ENCODE assay signal across 14 cellular contexts in the genomic region with DNA sequence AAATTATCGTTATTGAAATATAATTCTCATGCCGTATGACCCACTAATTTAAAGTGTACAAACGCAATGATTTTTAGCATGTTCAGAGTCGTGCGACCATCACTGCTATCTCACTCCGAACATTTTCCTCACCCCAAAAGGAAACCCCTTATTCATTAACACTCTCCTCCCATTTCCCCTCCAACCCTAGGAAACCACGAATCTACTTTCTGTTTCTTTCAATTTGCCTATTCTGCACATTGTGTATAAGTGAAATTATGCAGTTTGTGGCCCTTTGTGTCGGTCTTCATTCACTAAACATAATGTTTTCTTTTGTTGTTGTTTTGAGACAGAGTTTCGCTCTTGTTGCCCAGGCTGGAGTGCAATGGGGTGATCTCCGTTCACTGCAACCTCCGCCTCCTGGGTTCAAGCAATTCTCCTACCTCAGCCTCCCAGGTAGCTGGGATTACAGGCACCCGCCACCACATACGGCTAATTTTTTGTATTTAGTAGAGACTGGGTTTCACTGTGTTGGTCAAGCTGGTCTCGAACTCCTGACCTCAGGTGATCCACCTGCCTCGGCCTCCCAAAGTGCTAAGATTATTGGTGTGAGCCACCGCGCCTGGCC.
DNase-seq lines count a peak whose midpoint lies in the region; ATAC-seq, FAIRE-seq and TF ChIP-seq lines count a peak whose summit lies in the region.
"Had no signal": no experiment of that assay in that cellular context is flagged by ENCODE, and none has a peak within 500 bp of the region (broad histone marks: within the 10 kb centered on the region; RNA-seq: fewer than 3 reads in every experiment).

No MANE protein-coding gene starts in this region.

- TF ChIP-seq RAD21 in HepG2 (CRISPR knock-in tag; IDR thresholded peaks at IDR 0.05): no peak

- H3K27ac ChIP-seq in HepG2 (ENCODE audit: extremely low read length, insufficient read depth, low read length): no peak overlapping the region
- H3K27ac ChIP-seq: stomach had no signal

- H3K36me3 ChIP-seq in HepG2 (replicated peaks in 1 of 2; ENCODE audit: control insufficient read depth in 1 of 2, insufficient read depth in 2 of 2, low read length in 2 of 2): no peaks in the 10 kb centered on the region
- H3K36me3 ChIP-seq: stomach had no signal

- H3K4me1 Mint-ChIP-seq in CD14-positive monocyte: peaks cover 33% of the 10 kb centered on the region
- H3K4me1 Mint-ChIP-seq in T-helper 1 cell treated with Interleukin-12 subunit alpha and Interleukin-12 subunit beta and Interleukin-4 antibody, amounts not matched to agents 30 μg/mL and 1 μg/mL, for 36 hours (ENCODE audit: low read depth): peaks cover 25% of the 10 kb centered on the region

- no peak for TF ChIP-seq POLR2A in HepG2 (IDR thresholded peaks at IDR 0.05; ENCODE audit: insufficient read depth in 1 of 2, low read depth in 2 of 2, low read length in 2 of 2)

- no peaks in the 10 kb centered on the region for H3K27me3 ChIP-seq in HepG2 (ENCODE audit: control insufficient read depth in 1 of 2, insufficient read depth in 2 of 2, low read length in 2 of 2)
- H3K27me3 ChIP-seq: body of pancreas, stomach had no signal

- FAIRE-seq in HepG2 (lab: Jason Lieb, UNC) (no peak), frontal cortex (lab: Jason Lieb, UNC) (no peak)
- FAIRE-seq: islet of Langerhans had no signal

- intact Hi-C loops in CD14-positive monocyte (cut with micrococcal nuclease) (loop anchor here in 1 of 2 donors (10.0 kb wide), 1 partner anchor 49 kb away; no protein-coding TSS in a partner anchor), HepG2 (cut with micrococcal nuclease; ENCODE audit: unreplicated experiment) (no loop called here)

- H3K4me3 ChIP-seq in HepG2 (replicated peaks in 1 of 3; ENCODE audit: insufficient read depth in 1 of 3, low read depth in 2 of 3, low read length in 3 of 3): no peak overlapping the region
- H3K4me3 ChIP-seq: body of pancreas, stomach had no signal

- peaks cover 0 to 6% (median 0%) of the 10 kb centered on the region in 3 donors for H3K27me3 Mint-ChIP-seq in CD14-positive monocyte (ENCODE audit: low read depth in 3 of 3)
- H3K27me3 Mint-ChIP-seq in T-helper 1 cell treated with Interleukin-12 subunit alpha and Interleukin-12 subunit beta and Interleukin-4 antibody, amounts not matched to agents 30 μg/mL and 1 μg/mL, for 36 hours (ENCODE audit: low read depth): no peaks in the 10 kb centered on the region

- in situ Hi-C loops in HepG2 (cut with HindIII; ENCODE audit: extremely low pct_ligation_motif_present, low pct_unique_long_range_greater_than_20kb) (no loop called here), G401 (cut with HindIII; ENCODE audit: low sequenced_read_pairs) (no loop called here), GM13977 (cut with MboI; ENCODE audit: low pct_unique_long_range_greater_than_20kb, low sequenced_read_pairs, unreplicated experiment) (no loop called here)

- peak overlapping the region in 3 of 7 donors; percentile 40 to 82 (median 74) for H3K27ac Mint-ChIP-seq in CD14-positive monocyte
- no peak overlapping the region for H3K27ac Mint-ChIP-seq in T-helper 1 cell treated with Interleukin-12 subunit alpha and Interleukin-12 subunit beta and Interleukin-4 antibody, amounts not matched to agents 30 μg/mL and 1 μg/mL, for 36 hours

- DNase-seq in CD14-positive monocyte (ENCODE audit: low spot score) (no peak), HepG2 (ENCODE audit: low spot score) (no peak), G401 (ENCODE audit: low spot score) (no peak), GM13977 (ENCODE audit: low spot score) (no peak), frontal cortex (ENCODE audit: low spot score in 2 of 2) (no peak)
- DNase-seq: effector CD8-positive, alpha-beta T cell; NCI-H1092; stimulated activated CD4-positive, alpha-beta T cell treated with anti-CD3 and anti-CD28 coated beads, Interleukin-4, amount 100 ng/mL, for 24 hours; stomach had no signal

- H4K20me1 ChIP-seq in HepG2 (ENCODE audit: insufficient read depth, low read length): no peaks in the 10 kb centered on the region

- WGBS in HepG2 (ENCODE audit: low lambda C conversion rate): 85% methylated on average over 17 of the region's 17 CpGs

- H3K36me3 Mint-ChIP-seq in CD14-positive monocyte: no peaks in the 10 kb centered on the region
- H3K36me3 Mint-ChIP-seq in T-helper 1 cell treated with Interleukin-12 subunit alpha and Interleukin-12 subunit beta and Interleukin-4 antibody, amounts not matched to agents 30 μg/mL and 1 μg/mL, for 36 hours (ENCODE audit: low read depth): no peaks in the 10 kb centered on the region

- TF ChIP-seq EP300 in HepG2 (IDR thresholded peaks at IDR 0.05; ENCODE audit: low read depth in 2 of 2, low read length in 2 of 2): no peak
- no peak for TF ChIP-seq EP300 in HepG2 (CRISPR knock-in tag; IDR thresholded peaks at IDR 0.05; ENCODE audit: borderline replicate concordance)

- no peaks in the 10 kb centered on the region for H3K79me2 ChIP-seq in HepG2 (ENCODE audit: insufficient read depth, low read length)

- H3K4me1 ChIP-seq in HepG2 (ENCODE audit: insufficient read depth, low read length): peaks cover 28% of the 10 kb centered on the region

- ATAC-seq in GM19395 (IDR thresholded peaks at IDR 0.05; ENCODE audit: unreplicated experiment) (peak; percentile 62), HepG2 (no peak), GM18867 (IDR thresholded peaks at IDR 0.05; ENCODE audit: unreplicated experiment) (no peak)
- ATAC-seq: body of pancreas had no signal

- TF ChIP-seq CTCF in CD14-positive monocyte (IDR thresholded peaks at IDR 0.05) (no peak), HepG2 (CRISPR knock-in tag; IDR thresholded peaks at IDR 0.05) (no peak), GM13977 (IDR thresholded peaks at IDR 0.05; ENCODE audit: extremely low read depth, insufficient read depth, missing control alignments) (no peak)

- POLR2A ChIA-PET in HepG2 (lab: Yijun Ruan, JAX): interaction anchor here (1.2 kb wide), 1 partner anchor 10 kb away, joined by 3 read pairs; no protein-coding TSS in a partner anchor

- BruUV-seq in HepG2 (replicated peaks; lab: Mats Ljungman, UMichigan): no TSS peak

- H3K9me3 ChIP-seq in HepG2 (ENCODE audit: low read length): no peaks in the 10 kb centered on the region
- H3K9me3 ChIP-seq: body of pancreas, stomach had no signal

- H3K9ac ChIP-seq in HepG2 (ENCODE audit: insufficient read depth, low read depth, low read length): no peak overlapping the region

- no peak overlapping the region for H3K4me2 ChIP-seq in HepG2 (ENCODE audit: low read depth, low read length)

- peak overlapping the region; percentile 24 to 76 for H3K4me3 Mint-ChIP-seq in CD14-positive monocyte
- peak overlapping the region; percentile 8 for H3K4me3 Mint-ChIP-seq in T-helper 1 cell treated with Interleukin-12 subunit alpha and Interleukin-12 subunit beta and Interleukin-4 antibody, amounts not matched to agents 30 μg/mL and 1 μg/mL, for 36 hours

- peaks cover 0 to 4% (median 0%) of the 10 kb centered on the region in 7 donors for H3K9me3 Mint-ChIP-seq in CD14-positive monocyte
- H3K9me3 Mint-ChIP-seq in T-helper 1 cell treated with Interleukin-12 subunit alpha and Interleukin-12 subunit beta and Interleukin-4 antibody, amounts not matched to agents 30 μg/mL and 1 μg/mL, for 36 hours: no peaks in the 10 kb centered on the region

- CTCF ChIA-PET in HepG2 (lab: Yijun Ruan, JAX; ENCODE audit: low intra/inter-chr PET ratio, low total read pairs): no interaction called here

- no peak overlapping the region for H2AFZ ChIP-seq in HepG2 (ENCODE audit: low read length)

TF ChIP-seq in HepG2, 621 proteins besides CTCF, POLR2A, EP300 and RAD21:
- no peak for TF ChIP-seq TEAD2 (CRISPR knock-in tag; IDR thresholded peaks at IDR 0.05)
- TF ChIP-seq MAFK (conservative IDR thresholded peaks at IDR 0.05 in 1 of 2, IDR thresholded peaks at IDR 0.05 in 1 of 2; ENCODE audit: low read length in 2 of 2): peak; percentile 20 to 36; a peak in 1 of 4 replicates
